22 cellular contexts compared by ENCODE assay signal in genomic region chr16:2610781-2611498, GRCh38.
"Had no signal": no experiment of that assay in that cellular context is flagged by ENCODE, and none has a peak within 500 bp of the region (broad histone marks: within the 10 kb centered on the region; RNA-seq: fewer than 3 reads in every experiment).

No MANE protein-coding gene starts in this region.

- H3K27ac ChIP-seq: colonic mucosa, left lung, neural progenitor cell, ovary, tibial artery, VCaP had no signal

- H3K4me3 ChIP-seq: colonic mucosa, left lung, mucosa of descending colon, neural progenitor cell, ovary, tibial artery had no signal

- H3K4me1 Mint-ChIP-seq: brain, neural progenitor cell had no signal

- H3K27me3 ChIP-seq: colonic mucosa, left lung, neural progenitor cell, ovary, tibial artery had no signal

- H3K9me3 ChIP-seq: colonic mucosa, left lung, mucosa of descending colon, ovary, tibial artery had no signal

- ATAC-seq: activated T-cell treated with anti-CD3 and anti-CD28 coated beads, Interleukin-2, amount 50 U/mL, for 4 hours; left lung; mucosa of descending colon; naive thymus-derived CD4-positive, alpha-beta T cell; SK-N-SH treated with all-trans-retinoic acid at 6 μM for 48 hours; stimulated activated naive CD8-positive, alpha-beta T cell treated with anti-CD3 and anti-CD28 coated beads, Interleukin-15, Interleukin-2, amounts not matched to agents 100 U/mL and 50 U/mL, for 24 hours had no signal

- H3K4me3 Mint-ChIP-seq: activated CD4-positive, alpha-beta memory T cell treated with anti-CD3 and anti-CD28 coated beads for 36 hours; activated naive CD4-positive, alpha-beta T cell treated with anti-CD3 and anti-CD28 coated beads for 36 hours; activated T-cell treated with anti-CD3 and anti-CD28 coated beads, Interleukin-2, amount 50 U/mL, for 4 hours; brain; memory B cell; naive thymus-derived CD4-positive, alpha-beta T cell; neural progenitor cell had no signal

- H2AFZ ChIP-seq: neural progenitor cell had no signal

- H3K9me3 Mint-ChIP-seq: activated CD4-positive, alpha-beta memory T cell treated with anti-CD3 and anti-CD28 coated beads for 36 hours; activated naive CD4-positive, alpha-beta T cell treated with anti-CD3 and anti-CD28 coated beads for 36 hours; activated T-cell treated with anti-CD3 and anti-CD28 coated beads, Interleukin-2, amount 50 U/mL, for 4 hours; brain; memory B cell; naive thymus-derived CD4-positive, alpha-beta T cell; neural progenitor cell had no signal

- H3K27me3 Mint-ChIP-seq: activated CD4-positive, alpha-beta memory T cell treated with anti-CD3 and anti-CD28 coated beads for 36 hours; brain; memory B cell; naive thymus-derived CD4-positive, alpha-beta T cell had no signal

- H3K27ac Mint-ChIP-seq: activated CD4-positive, alpha-beta memory T cell treated with anti-CD3 and anti-CD28 coated beads for 36 hours; activated naive CD4-positive, alpha-beta T cell treated with anti-CD3 and anti-CD28 coated beads for 36 hours; brain; neural progenitor cell had no signal

- H3K4me2 ChIP-seq: neural progenitor cell had no signal

- H3K4me1 ChIP-seq: colonic mucosa, neural progenitor cell had no signal

- H3K9ac ChIP-seq: neural progenitor cell had no signal

- H3K36me3 ChIP-seq: colonic mucosa, neural progenitor cell, ovary had no signal

- DNase-seq: activated CD4-positive, alpha-beta memory T cell treated with anti-CD3 and anti-CD28 coated beads for 36 hours; activated CD4-positive, alpha-beta T cell treated with anti-CD3 and anti-CD28 coated beads for 1 hour; activated CD8-positive, alpha-beta memory T cell treated with anti-CD3 and anti-CD28 coated beads, Interleukin-2, amount 50 U/mL, for 4 hours; activated naive CD4-positive, alpha-beta T cell treated with anti-CD3 and anti-CD28 coated beads for 36 hours; activated T-cell treated with anti-CD3 and anti-CD28 coated beads, Interleukin-2, amount 50 U/mL, for 4 hours; central memory CD4-positive, alpha-beta T cell; colonic mucosa; hypothalamus; naive thymus-derived CD4-positive, alpha-beta T cell; stimulated activated CD4-positive, alpha-beta T cell treated with anti-CD3 and anti-CD28 coated beads, Interleukin-2, amount 100 ng/mL, for 24 hours; stimulated activated naive CD8-positive, alpha-beta T cell treated with anti-CD3 and anti-CD28 coated beads, Interleukin-15, Interleukin-2, amounts not matched to agents 100 U/mL and 50 U/mL, for 24 hours; substantia nigra; T-helper 1 cell had no signal
